In genomic region chr21:37828515-37828914, GRCh38 we compare ENCODE assay signal across 19 cellular contexts.
DNase-seq lines count a peak whose midpoint lies in the region; ATAC-seq, FAIRE-seq and TF ChIP-seq lines count a peak whose summit lies in the region.
"Had no signal": no experiment of that assay in that cellular context is flagged by ENCODE, and none has a peak within 500 bp of the region (broad histone marks: within the 10 kb centered on the region; RNA-seq: fewer than 3 reads in every experiment).

No MANE protein-coding gene starts in this region.

- intact Hi-C loops in pancreas (cut with DNase I), result no loop called here
- intact Hi-C loops in testis (cut with DNase I; ENCODE audit: low total_unique reads), result no loop called here
- intact Hi-C loops in lower leg skin (cut with DNase I; ENCODE audit: low total_unique reads), result no loop called here

- H3K56ac ChIP-seq in H1 (replicated peaks; ENCODE audit: insufficient read length, low read depth, low read length), result no peak overlapping the region

- no peak overlapping the region for H3K4ac ChIP-seq in H1 (replicated peaks; ENCODE audit: insufficient read length, low read depth, low read length)

- no peak overlapping the region for H3K4me2 ChIP-seq in H1 (ENCODE audit: insufficient read depth in 1 of 2, low read depth in 2 of 2, low read length in 2 of 2)

- TF ChIP-seq CTCF in H1 (IDR thresholded peaks at IDR 0.05; ENCODE audit: control extremely low read depth in 1 of 3, insufficient read depth in 1 of 3, low read depth in 1 of 3, low read length in 3 of 3) (no peak), pancreas (IDR thresholded peaks at IDR 0.05) (no peak), testis (IDR thresholded peaks at IDR 0.05) (no peak), WTC11 (IDR thresholded peaks at IDR 0.05) (no peak), lower leg skin (IDR thresholded peaks at IDR 0.05) (no peak)

- no peak for TF ChIP-seq RAD21 in H1 (IDR thresholded peaks at IDR 0.05 in 1 of 2, conservative IDR thresholded peaks at IDR 0.05 in 1 of 2; ENCODE audit: low read depth in 2 of 2, low read length in 2 of 2)

- H3K9me3 ChIP-seq in H1 (ENCODE audit: insufficient read depth in 2 of 2, low read depth in 1 of 2, low read length in 1 of 2), result no peaks in the 10 kb centered on the region
- no peaks in the 10 kb centered on the region for H3K9me3 ChIP-seq in pancreas
- H3K9me3 ChIP-seq in testis, result no peaks in the 10 kb centered on the region
- H3K9me3 ChIP-seq: left ventricle myocardium inferior, mucosa of descending colon had no signal

- H3K9ac ChIP-seq in H1 (replicated peaks in 1 of 4; ENCODE audit: extremely low read depth in 1 of 4, low read depth in 3 of 4, low read length in 3 of 4), result no peak overlapping the region

- no peaks in the 10 kb centered on the region for H3K36me3 Mint-ChIP-seq in effector memory CD8-positive, alpha-beta T cell (ENCODE audit: insufficient read depth)
- no peaks in the 10 kb centered on the region for H3K36me3 Mint-ChIP-seq in WTC11
- H3K36me3 Mint-ChIP-seq: activated naive CD4-positive, alpha-beta T cell treated with anti-CD3 and anti-CD28 coated beads, Interleukin-2, amount 50 U/mL, for 24 hours had no signal

- POLR2A ChIA-PET in H1 (lab: Charles Lee; ENCODE audit: partially characterized antibody) (no interaction called here), WTC11 (lab: Charles Lee) (no interaction called here)

- no peaks in the 10 kb centered on the region for H4K20me1 ChIP-seq in H1 (replicated peaks in 1 of 2; ENCODE audit: control insufficient read depth in 1 of 2, insufficient read depth in 2 of 2, low read length in 2 of 2)

- H2AFZ ChIP-seq in H1 (ENCODE audit: low read length), result no peak overlapping the region

- H3K27ac ChIP-seq in H1 (ENCODE audit: low read depth, low read length), result no peak overlapping the region
- no peak overlapping the region for H3K27ac ChIP-seq in pancreas
- H3K27ac ChIP-seq in testis, result no peak overlapping the region
- H3K27ac ChIP-seq: left ventricle myocardium inferior had no signal

- TF ChIP-seq POLR2A in H1 (IDR thresholded peaks at IDR 0.05; ENCODE audit: control extremely low read depth in 1 of 2, low read depth in 2 of 2, low read length in 2 of 2) (no peak), testis (IDR thresholded peaks at IDR 0.05) (no peak), lower leg skin (IDR thresholded peaks at IDR 0.05) (no peak)

- H2BK120ac ChIP-seq in H1 (replicated peaks; ENCODE audit: low read depth, low read length), result no peak overlapping the region

- no peak overlapping the region for H3K27ac Mint-ChIP-seq in effector memory CD8-positive, alpha-beta T cell
- no peak overlapping the region for H3K27ac Mint-ChIP-seq in WTC11
- H3K27ac Mint-ChIP-seq: activated naive CD4-positive, alpha-beta T cell treated with anti-CD3 and anti-CD28 coated beads, Interleukin-2, amount 50 U/mL, for 24 hours; CD4-positive, alpha-beta T cell had no signal

- H3K27me3 ChIP-seq in H1 (replicated peaks in 1 of 4; ENCODE audit: control insufficient read depth in 3 of 4, extremely low read depth in 1 of 4, insufficient read depth in 3 of 4, low read length in 3 of 4) (no peaks in the 10 kb centered on the region), pancreas (peaks cover 0 to 5% (median 0%) of the 10 kb centered on the region in 4 donors), testis (no peaks in the 10 kb centered on the region)

- CTCF ChIA-PET in H1 (lab: Charles Lee; ENCODE audit: partially characterized antibody), result interaction anchor here (0.9 kb wide), 1 partner anchor 117 kb away, joined by 3 read pairs; no protein-coding TSS in a partner anchor
- CTCF ChIA-PET in WTC11 (lab: Charles Lee), result no interaction called here

- ATAC-seq in pancreas (peak in 3 of 4 donors; percentile 8 to 49 (median 30)), WTC11 (no peak; the same call in 1 of the 2 replicates)
- ATAC-seq in effector memory CD8-positive, alpha-beta T cell (replicated peaks), result no peak
- ATAC-seq: right cardiac atrium, Right ventricle myocardium inferior had no signal

- peaks cover 0 to 19% (median 9%) of the 10 kb centered on the region in 4 experiments; a peak in 6 of 7 replicates for H3K4me1 ChIP-seq in H1 (replicated peaks in 1 of 4; ENCODE audit: control insufficient read depth in 3 of 4, insufficient read depth in 4 of 4, low read length in 3 of 4)
- peaks cover 0 to 12% (median 0%) of the 10 kb centered on the region in 3 donors for H3K4me1 ChIP-seq in pancreas
- H3K4me1 ChIP-seq in testis, result no peaks in the 10 kb centered on the region
- H3K4me1 ChIP-seq: left ventricle myocardium inferior had no signal

- H3K4me3 ChIP-seq in H1 (ENCODE audit: extremely low read depth in 1 of 4, insufficient read depth in 2 of 4, low read depth in 3 of 4, low read length in 4 of 4) (no peak overlapping the region), pancreas (no peak overlapping the region), testis (no peak overlapping the region), lower leg skin (ENCODE audit: low read depth, poor library complexity, severe bottlenecking) (no peak overlapping the region)
- H3K4me3 ChIP-seq: left ventricle myocardium inferior, mucosa of descending colon had no signal

- in situ Hi-C loops in G401 (cut with HindIII; ENCODE audit: low sequenced_read_pairs), result no loop called here

- TF ChIP-seq EP300 in H1 (IDR thresholded peaks at IDR 0.05; ENCODE audit: borderline replicate concordance in 1 of 2, low read depth in 2 of 2, low read length in 2 of 2), result no peak

- peaks cover 0 to 3% of the 10 kb centered on the region in 2 donors for H3K9me3 Mint-ChIP-seq in effector memory CD8-positive, alpha-beta T cell
- H3K9me3 Mint-ChIP-seq in WTC11, result 0 out of 2 replicates have a peak, but pooled peaks cover 1% of the 10 kb centered on the region
- H3K9me3 Mint-ChIP-seq: activated naive CD4-positive, alpha-beta T cell treated with anti-CD3 and anti-CD28 coated beads, Interleukin-2, amount 50 U/mL, for 24 hours; CD4-positive, alpha-beta T cell had no signal

- no peak overlapping the region for H4K5ac ChIP-seq in H1 (ENCODE audit: insufficient read length, low read depth, low read length)

- H3K4me1 Mint-ChIP-seq in effector memory CD8-positive, alpha-beta T cell (ENCODE audit: low read depth in 2 of 2), result no peaks in the 10 kb centered on the region
- peaks cover 36% of the 10 kb centered on the region for H3K4me1 Mint-ChIP-seq in WTC11
- H3K4me1 Mint-ChIP-seq: activated naive CD4-positive, alpha-beta T cell treated with anti-CD3 and anti-CD28 coated beads, Interleukin-2, amount 50 U/mL, for 24 hours had no signal

- WGBS in H1 (ENCODE audit: extremely low coverage in 1 of 2, insufficient coverage in 1 of 2, insufficient read length in 1 of 2, insufficient replicate concordance in 2 of 2, low coverage in 1 of 2, low lambda C conversion rate in 2 of 2, missing lambda C conversion rate in 1 of 2), 2 experiments, result 88% methylated on average over 10 of the region's 10 CpGs; no CpG with 5 or more reads in 1 of the 2 experiments
- WGBS in pancreas, 2 donors, result 51 to 52% methylated on average over 10 of the region's 10 CpGs
- WGBS in testis, 2 donors, result 72 to 77% methylated on average over 10 of the region's 10 CpGs
- WGBS in lower leg skin, 2 donors, result 88 to 90% methylated on average over 10 of the region's 10 CpGs

- H3K23me2 ChIP-seq in H1 (ENCODE audit: low read depth, low read length), result no peaks in the 10 kb centered on the region; the same call in 1 of the 2 replicates

- H3K18ac ChIP-seq in H1 (ENCODE audit: extremely low read depth, low read length), result peak overlapping the region; percentile 81

- 0 out of 2 replicates have a peak overlapping the region, but pooled peaks have one; percentile 31 for H2BK12ac ChIP-seq in H1 (ENCODE audit: low read depth, low read length)

- H3K36me3 ChIP-seq in H1 (ENCODE audit: control insufficient read depth in 2 of 4, insufficient read depth in 4 of 4, low read length in 3 of 4), result no peaks in the 10 kb centered on the region
- H3K36me3 ChIP-seq in pancreas, result no peaks in the 10 kb centered on the region
- no peaks in the 10 kb centered on the region for H3K36me3 ChIP-seq in testis (ENCODE audit: low read depth, missing control alignments)
- H3K36me3 ChIP-seq: left ventricle myocardium inferior had no signal

- peaks cover 16 to 54% of the 10 kb centered on the region in 2 donors for H3K27me3 Mint-ChIP-seq in effector memory CD8-positive, alpha-beta T cell
- H3K27me3 Mint-ChIP-seq in WTC11 (ENCODE audit: low read depth), result no peaks in the 10 kb centered on the region

- DNase-seq in G401 (ENCODE audit: low spot score) (peak; percentile 70), NCI-H524 treated with DMSO at 0.1 percent for 48 hours (lab: John Stamatoyannopoulos, UW) (peak; percentile 78), H1 (ENCODE audit: low read depth in 1 of 2, low spot score in 2 of 2) (no peak), pancreas (no peak), testis (no peak), WTC11 (ENCODE audit: low spot score) (no peak), lower leg skin (ENCODE audit: low spot score in 2 of 2) (no peak)
- no peak for DNase-seq in effector memory CD8-positive, alpha-beta T cell
- DNase-seq: activated CD4-positive, alpha-beta T cell treated with anti-CD3 and anti-CD28 coated beads for 48 hours; CD4-positive, alpha-beta T cell; DMS53; GOT3; left ventricle myocardium inferior; NCI-H146; nucleus accumbens; right cardiac atrium had no signal

- no peak overlapping the region for H3K14ac ChIP-seq in H1 (ENCODE audit: insufficient read length)

- 0 out of 2 replicates have a peak overlapping the region, but pooled peaks have one; percentile 38 for H2BK5ac ChIP-seq in H1 (ENCODE audit: low read depth, low read length)

- H4K91ac ChIP-seq in H1 (replicated peaks; ENCODE audit: insufficient read length, low read length), result no peak overlapping the region

- H4K8ac ChIP-seq in H1 (ENCODE audit: extremely low read depth, insufficient read depth, low read length), result peak overlapping the region; percentile 9; the same call in 1 of the 2 replicates

- no peak overlapping the region for H2AK5ac ChIP-seq in H1 (ENCODE audit: low read depth, low read length)

- FAIRE-seq in H1 (lab: Jason Lieb, UNC) (no peak), pancreas (lab: Jason Lieb, UNC) (no peak)

- H3K4me3 Mint-ChIP-seq in effector memory CD8-positive, alpha-beta T cell, result no peak overlapping the region
- H3K4me3 Mint-ChIP-seq in WTC11, result no peak overlapping the region
- H3K4me3 Mint-ChIP-seq: activated naive CD4-positive, alpha-beta T cell treated with anti-CD3 and anti-CD28 coated beads, Interleukin-2, amount 50 U/mL, for 24 hours; CD4-positive, alpha-beta T cell had no signal

- H3K23ac ChIP-seq in H1 (ENCODE audit: insufficient read length), result no peak overlapping the region

- H3K79me2 ChIP-seq in H1 (ENCODE audit: control insufficient read depth in 1 of 2, insufficient read depth in 2 of 2, low read length in 2 of 2), result no peaks in the 10 kb centered on the region

- H2BK20ac ChIP-seq in H1 (ENCODE audit: low read length), result no peak overlapping the region

- H3K79me1 ChIP-seq in H1 (ENCODE audit: low read depth, low read length), result no peaks in the 10 kb centered on the region

- H2BK15ac ChIP-seq in H1 (ENCODE audit: low read length), result no peak overlapping the region

Comparison
In these comparisons a context has a peak if more than half of its experiments do, and no peak if none do; other contexts are left out.
1. DNase-seq: peak in G401 (single experiment) and NCI-H524 treated with DMSO at 0.1 percent for 48 hours (single experiment); none in H1 (0 of 2), pancreas (0 of 6), testis (single experiment), effector memory CD8-positive, alpha-beta T cell (0 of 3), WTC11 (single experiment) and lower leg skin (0 of 2).
2. ATAC-seq: peak in pancreas (3 of 4); none in effector memory CD8-positive, alpha-beta T cell (single experiment) and WTC11 (single experiment).